In the genomic region with DNA sequence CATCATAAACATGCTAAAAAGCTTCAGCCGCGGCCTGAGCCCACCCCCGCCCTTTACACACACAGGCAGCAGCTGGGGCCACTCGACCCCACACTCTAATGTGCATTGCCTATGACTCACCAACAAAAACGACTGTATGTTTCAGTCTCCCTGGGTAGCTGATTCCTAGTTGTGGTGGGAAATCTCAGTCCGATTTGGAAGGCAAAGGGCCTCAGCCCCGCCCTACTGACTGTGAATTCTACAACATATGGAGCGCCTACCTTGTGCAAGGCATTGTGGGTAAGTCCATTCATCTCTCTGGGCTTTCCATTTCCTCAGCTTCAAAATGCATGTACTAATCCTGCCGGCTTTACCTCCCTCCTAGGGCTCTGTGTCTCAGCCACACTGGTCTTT, we compare ENCODE assay signal across 1 cellular context.
TF ChIP-seq lines count a peak whose summit lies in the region.

No MANE protein-coding gene starts in this region.

TF ChIP-seq in WTC11, 78 proteins besides CTCF, POLR2A, EP300 and RAD21 (continued from another document):
- TF ChIP-seq, protein P1, sequence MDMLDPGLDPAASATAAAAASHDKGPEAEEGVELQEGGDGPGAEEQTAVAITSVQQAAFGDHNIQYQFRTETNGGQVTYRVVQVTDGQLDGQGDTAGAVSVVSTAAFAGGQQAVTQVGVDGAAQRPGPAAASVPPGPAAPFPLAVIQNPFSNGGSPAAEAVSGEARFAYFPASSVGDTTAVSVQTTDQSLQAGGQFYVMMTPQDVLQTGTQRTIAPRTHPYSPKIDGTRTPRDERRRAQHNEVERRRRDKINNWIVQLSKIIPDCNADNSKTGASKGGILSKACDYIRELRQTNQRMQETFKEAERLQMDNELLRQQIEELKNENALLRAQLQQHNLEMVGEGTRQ (CRISPR knock-in tag; IDR thresholded peaks at IDR 0.05): no peak
- TF ChIP-seq GTF2I (CRISPR knock-in tag; conservative IDR thresholded peaks at IDR 0.05) (no peak), HMGA2 (CRISPR knock-in tag; IDR thresholded peaks at IDR 0.05) (no peak), ZNF232 (CRISPR knock-in tag; IDR thresholded peaks at IDR 0.05) (no peak), ZBTB21 (CRISPR knock-in tag; IDR thresholded peaks at IDR 0.05; ENCODE audit: borderline replicate concordance) (no peak)
